ENCODE assay signal across 29 cellular contexts in the genomic region with DNA sequence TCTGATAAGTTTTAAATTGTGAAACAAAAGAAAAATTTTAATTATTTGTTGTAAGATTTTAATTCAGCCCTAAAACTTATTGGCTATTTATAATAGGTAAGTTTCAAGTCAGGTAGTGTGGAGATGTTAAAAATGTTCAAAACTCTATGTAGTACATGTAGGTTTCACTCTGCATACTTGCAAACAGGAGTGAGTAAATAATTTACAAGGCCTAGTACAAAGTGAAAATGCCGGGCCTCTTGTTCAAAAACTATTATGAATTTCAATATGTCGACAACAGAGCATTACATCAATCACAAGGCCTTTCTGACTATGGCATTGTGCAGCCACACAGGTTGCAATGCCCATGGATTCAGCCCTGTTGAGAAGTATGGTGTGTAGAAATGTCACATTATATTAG.
"Had no signal": no experiment of that assay in that cellular context is flagged by ENCODE, and none has a peak within 500 bp of the region (broad histone marks: within the 10 kb centered on the region; RNA-seq: fewer than 3 reads in every experiment).

No MANE protein-coding gene starts in this region.

- H3K9me3 ChIP-seq: esophagus squamous epithelium, gastrocnemius medialis, heart right ventricle, left lung had no signal

- H3K4me3 Mint-ChIP-seq: dendritic cell treated with granulocyte-macrophage colony-stimulating factor and Interleukin-4, amounts not matched to agents 40 ng/mL and 50 ng/mL, for 4 days; effector memory CD8-positive, alpha-beta T cell; endodermal cell; memory B cell; naive thymus-derived CD4-positive, alpha-beta T cell; natural killer cell had no signal

- H3K4me3 ChIP-seq: esophagus squamous epithelium, gastrocnemius medialis, heart right ventricle, left lung, lung had no signal

- H3K36me3 ChIP-seq: esophagus squamous epithelium, gastrocnemius medialis, heart right ventricle, left lung had no signal

- H3K36me3 Mint-ChIP-seq: memory B cell; naive thymus-derived CD4-positive, alpha-beta T cell; natural killer cell had no signal

- H3K27ac ChIP-seq: epithelial cell of prostate, esophagus squamous epithelium, gastrocnemius medialis, heart right ventricle, left lung had no signal

- H3K27me3 ChIP-seq: esophagus squamous epithelium, gastrocnemius medialis, heart right ventricle, left lung had no signal

- H3K9me3 Mint-ChIP-seq: endodermal cell; memory B cell; naive thymus-derived CD4-positive, alpha-beta T cell had no signal

- H3K27me3 Mint-ChIP-seq: dendritic cell treated with granulocyte-macrophage colony-stimulating factor and Interleukin-4, amounts not matched to agents 40 ng/mL and 50 ng/mL, for 4 days; effector memory CD8-positive, alpha-beta T cell; memory B cell; naive thymus-derived CD4-positive, alpha-beta T cell had no signal

- FAIRE-seq: endometrium, islet of Langerhans, keratinocyte had no signal

- H3K4me1 ChIP-seq: esophagus squamous epithelium, gastrocnemius medialis, heart right ventricle, left lung had no signal

- H3K4me1 Mint-ChIP-seq: endodermal cell; memory B cell; naive thymus-derived CD4-positive, alpha-beta T cell; natural killer cell had no signal

- DNase-seq: cortex of kidney; effector CD8-positive, alpha-beta T cell; effector memory CD8-positive, alpha-beta T cell; endodermal cell; erythroblast; esophagus squamous epithelium; foreskin fibroblast; foreskin melanocyte; gastrocnemius medialis; glutamatergic neuron; head of caudate nucleus; heart right ventricle; hippocampal formation; left cardiac atrium; left lung; left ventricle myocardium superior; mammary epithelial cell; mesendoderm; midbrain; naive thymus-derived CD4-positive, alpha-beta T cell; natural killer cell had no signal

- H3K27ac Mint-ChIP-seq: dendritic cell treated with granulocyte-macrophage colony-stimulating factor and Interleukin-4, amounts not matched to agents 40 ng/mL and 50 ng/mL, for 4 days; effector memory CD8-positive, alpha-beta T cell; endodermal cell; memory B cell; naive thymus-derived CD4-positive, alpha-beta T cell; natural killer cell had no signal

- ATAC-seq: effector memory CD8-positive, alpha-beta T cell; esophagus mucosa; gastrocnemius medialis; heart right ventricle; left cardiac atrium; left lung; left ventricle myocardium superior; naive thymus-derived CD4-positive, alpha-beta T cell; natural killer cell had no signal
